Comparison of ENCODE assay signal across 8 cellular contexts in the genomic region with DNA sequence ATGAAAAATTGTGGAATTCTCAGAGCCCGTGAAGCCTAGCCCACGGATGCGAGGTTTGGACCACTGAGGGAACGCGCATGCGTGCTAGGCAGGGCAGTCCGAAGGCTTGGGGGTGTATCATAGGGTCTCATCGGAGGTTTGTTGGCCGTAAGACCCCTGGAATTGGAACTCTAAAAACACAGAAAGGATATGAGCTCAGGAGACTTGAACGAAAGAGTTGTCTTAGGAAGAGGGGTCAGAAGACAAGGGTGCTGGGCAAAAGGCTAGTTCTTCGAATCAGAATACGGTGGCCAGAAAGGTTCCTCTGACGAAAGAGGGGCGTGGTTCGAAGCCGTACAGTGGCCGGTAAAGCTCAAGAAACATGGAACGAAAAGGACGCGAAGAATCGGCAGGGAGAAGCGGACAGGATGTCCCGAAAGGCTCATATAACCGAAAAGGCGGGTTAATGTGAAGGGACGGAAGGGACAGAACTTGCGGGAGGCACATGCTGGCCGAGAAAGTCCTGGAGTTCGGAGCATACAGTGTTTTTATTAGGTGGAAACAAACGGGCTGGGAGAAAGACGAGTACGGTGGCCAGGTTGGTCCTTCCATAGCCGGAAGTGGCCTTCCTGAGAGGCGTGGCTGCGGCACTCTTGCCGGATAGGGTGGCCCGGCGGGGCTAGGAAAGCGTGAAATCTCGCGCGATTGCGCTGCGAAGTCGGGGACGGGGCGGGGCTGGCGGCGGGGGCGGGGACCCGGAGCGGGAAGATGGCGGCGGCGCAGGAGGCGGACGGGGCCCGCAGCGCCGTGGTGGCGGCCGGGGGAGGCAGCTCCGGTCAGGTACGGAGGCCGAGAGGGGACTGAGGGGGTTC. TPM values are rescaled to one million over a fixed set of nuclear protein-coding genes. Genes with fewer than 3 reads are reported as not detected.
DNase-seq lines count a peak whose midpoint lies in the region; ATAC-seq and TF ChIP-seq lines count a peak whose summit lies in the region.

A gene with protein sequence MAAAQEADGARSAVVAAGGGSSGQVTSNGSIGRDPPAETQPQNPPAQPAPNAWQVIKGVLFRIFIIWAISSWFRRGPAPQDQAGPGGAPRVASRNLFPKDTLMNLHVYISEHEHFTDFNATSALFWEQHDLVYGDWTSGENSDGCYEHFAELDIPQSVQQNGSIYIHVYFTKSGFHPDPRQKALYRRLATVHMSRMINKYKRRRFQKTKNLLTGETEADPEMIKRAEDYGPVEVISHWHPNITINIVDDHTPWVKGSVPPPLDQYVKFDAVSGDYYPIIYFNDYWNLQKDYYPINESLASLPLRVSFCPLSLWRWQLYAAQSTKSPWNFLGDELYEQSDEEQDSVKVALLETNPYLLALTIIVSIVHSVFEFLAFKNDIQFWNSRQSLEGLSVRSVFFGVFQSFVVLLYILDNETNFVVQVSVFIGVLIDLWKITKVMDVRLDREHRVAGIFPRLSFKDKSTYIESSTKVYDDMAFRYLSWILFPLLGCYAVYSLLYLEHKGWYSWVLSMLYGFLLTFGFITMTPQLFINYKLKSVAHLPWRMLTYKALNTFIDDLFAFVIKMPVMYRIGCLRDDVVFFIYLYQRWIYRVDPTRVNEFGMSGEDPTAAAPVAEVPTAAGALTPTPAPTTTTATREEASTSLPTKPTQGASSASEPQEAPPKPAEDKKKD (plus strand): TSS at position 732 of the 851 bp plus-strand sequence. CDS start 16 bp downstream, at position 748.

- WGBS in hepatocyte (ENCODE audit: low lambda C conversion rate, missing lambda C conversion rate): 2% methylated on average over 39 of the region's 65 CpGs
- WGBS in aorta, 2 donors: 0 to 1% methylated on average over 65 of the region's 65 CpGs

- ATAC-seq in GM18519 (IDR thresholded peaks at IDR 0.05; ENCODE audit: low FRiP score, unreplicated experiment): peak; percentile 66
- peak; percentile 80 for ATAC-seq in HG03045 (IDR thresholded peaks at IDR 0.05; ENCODE audit: unreplicated experiment)
- ATAC-seq in aorta (ENCODE audit: low FRiP score): peak; percentile 97

- peak within 1 kb of the TSS; percentile 94 for H3K27ac ChIP-seq in hepatocyte
- H3K27ac ChIP-seq in aorta (ENCODE audit: low read depth in 1 of 2, low read length in 2 of 2): peak within 1 kb of the TSS in 1 of 2 donors; percentile 94

- intact Hi-C loops in aorta (cut with DNase I): loop anchor here (5.0 kb wide), 2 partner anchors 47 to 53 kb away; a partner anchor contains a TSS

- H3K36me3 ChIP-seq in hepatocyte (replicated peaks; ENCODE audit: insufficient read depth, low read depth) (no peaks in the 10 kb centered on the region), aorta (ENCODE audit: control insufficient read depth in 1 of 2, insufficient read depth in 2 of 2, low read length in 1 of 2) (no peaks in the 10 kb centered on the region)

- H3K9me3 ChIP-seq in hepatocyte (ENCODE audit: low read depth) (no peaks in the 10 kb centered on the region), aorta (ENCODE audit: control insufficient read depth, low read length) (no peaks in the 10 kb centered on the region)

- H3K27me3 ChIP-seq in hepatocyte (no peaks in the 10 kb centered on the region), aorta (ENCODE audit: control insufficient read depth in 1 of 2, insufficient read depth in 2 of 2, low read length in 1 of 2) (no peaks in the 10 kb centered on the region)

- peaks cover 52% of the 10 kb centered on the region for H3K79me2 ChIP-seq in hepatocyte

- DNase-seq in NCI-H2081 treated with DMSO at 0.1 percent for 48 hours (lab: John Stamatoyannopoulos, UW) (peak; percentile 84), T1000 (lab: John Stamatoyannopoulos, UW) (peak; percentile 90), astrocyte of the hippocampus (ENCODE audit: low read depth, low spot score) (peak; percentile 98), hepatocyte (ENCODE audit: low spot score) (peak; percentile 99), renal cortical epithelial cell (ENCODE audit: low read depth) (peak; percentile 89), aorta (peak; percentile 99)

- H4K20me1 ChIP-seq in hepatocyte (ENCODE audit: insufficient read depth, poor library complexity, severe bottlenecking): peaks cover 42% of the 10 kb centered on the region

- H3K4me1 ChIP-seq in hepatocyte (ENCODE audit: insufficient read depth) (peaks cover 13% of the 10 kb centered on the region), aorta (ENCODE audit: control insufficient read depth in 1 of 2, insufficient read depth in 2 of 2, low read length in 2 of 2) (no peaks in the 10 kb centered on the region)

- peak within 1 kb of the TSS; percentile 76 for H2AFZ ChIP-seq in hepatocyte

- TF ChIP-seq CTCF in hepatocyte (IDR thresholded peaks at IDR 0.05; ENCODE audit: poor library complexity): no peak

- H3K4me2 ChIP-seq in hepatocyte: peak within 1 kb of the TSS; percentile 97

- H3K4me3 ChIP-seq in hepatocyte: peak within 1 kb of the TSS; percentile 96
- H3K4me3 ChIP-seq in aorta (ENCODE audit: low read length in 2 of 2): peak within 1 kb of the TSS; percentile 93 to 97

- H3K9me2 ChIP-seq in hepatocyte (replicated peaks; ENCODE audit: insufficient read depth): no peaks in the 10 kb centered on the region

RNA-seq across cellular contexts. Expression of the gene that starts here (rescaled TPM):
- total RNA-seq in hepatocyte (41.0 and 49.1 TPM in 2 replicates), renal cortical epithelial cell (18.4 and 77.4 TPM in 2 replicates), aorta (10 to 100 TPM; 70.6 to 72.5 TPM)
- polyA plus RNA-seq in hepatocyte (89.7 and 93.1 TPM in 2 replicates), aorta (10 to 100 TPM; 25.7 to 81.4 TPM)
